In the genomic region with DNA sequence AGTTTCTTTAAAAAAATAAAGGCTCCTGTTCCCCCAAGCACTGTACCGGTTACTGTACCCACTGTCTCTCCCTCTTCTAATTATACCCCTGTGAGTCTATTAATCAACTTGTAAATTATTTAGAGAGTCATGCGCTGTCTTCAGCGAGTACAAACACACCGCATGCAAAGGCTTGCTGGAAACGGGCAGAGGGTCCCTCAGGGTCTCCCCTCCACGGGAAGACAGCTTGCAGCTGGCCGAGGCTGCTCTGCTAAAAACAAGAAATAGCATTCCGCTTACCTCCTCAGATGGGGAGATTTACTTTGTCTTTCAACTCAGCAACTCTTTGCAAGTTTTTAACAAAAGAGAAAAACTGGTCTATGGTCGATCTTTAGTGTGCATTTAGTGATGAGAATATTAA, we compare ENCODE assay signal across 16 cellular contexts.
"Had no signal": no experiment of that assay in that cellular context is flagged by ENCODE, and none has a peak within 500 bp of the region (broad histone marks: within the 10 kb centered on the region; RNA-seq: fewer than 3 reads in every experiment).

No MANE protein-coding gene starts in this region.

- H3K4me3 Mint-ChIP-seq: activated naive CD4-positive, alpha-beta T cell treated with anti-CD3 and anti-CD28 coated beads, Interleukin-2, amount 10 ng/mL, durations not matched to agents 7 days and 5 days; activated naive CD8-positive, alpha-beta T cell treated with anti-CD3 and anti-CD28 coated beads, Interleukin-2, amount 10 ng/mL, durations not matched to agents 7 days and 5 days; neural crest cell had no signal

- H3K27ac Mint-ChIP-seq: activated naive CD4-positive, alpha-beta T cell treated with anti-CD3 and anti-CD28 coated beads, Interleukin-2, amount 10 ng/mL, durations not matched to agents 7 days and 5 days; activated naive CD8-positive, alpha-beta T cell treated with anti-CD3 and anti-CD28 coated beads, Interleukin-2, amount 10 ng/mL, durations not matched to agents 7 days and 5 days had no signal

- H3K36me3 Mint-ChIP-seq: activated naive CD4-positive, alpha-beta T cell treated with anti-CD3 and anti-CD28 coated beads, Interleukin-2, amount 10 ng/mL, durations not matched to agents 7 days and 5 days; activated naive CD8-positive, alpha-beta T cell treated with anti-CD3 and anti-CD28 coated beads, Interleukin-2, amount 10 ng/mL, durations not matched to agents 7 days and 5 days had no signal

- DNase-seq: activated CD4-positive, alpha-beta T cell treated with anti-CD3 and anti-CD28 coated beads for 4 hours; activated CD4-positive, alpha-beta T cell treated with anti-CD3 and anti-CD28 coated beads, Interleukin-2, amount 50 U/mL, for 4 hours; activated gamma-delta T cell; activated naive CD4-positive, alpha-beta T cell treated with anti-CD3 and anti-CD28 coated beads, Interleukin-2, amount 10 ng/mL, durations not matched to agents 7 days and 5 days; activated naive CD8-positive, alpha-beta T cell treated with anti-CD3 and anti-CD28 coated beads, Interleukin-2, amount 10 ng/mL, durations not matched to agents 7 days and 5 days; activated T-cell treated with anti-CD3 and anti-CD28 coated beads, Interleukin-2, amount 50 U/mL, for 1 hour; dorsolateral prefrontal cortex; effector memory CD4-positive, alpha-beta T cell; hippocampal formation; left lung; nucleus accumbens; right cardiac atrium; spleen; stimulated activated naive CD4-positive, alpha-beta T cell had no signal

- H3K9me3 Mint-ChIP-seq: activated naive CD4-positive, alpha-beta T cell treated with anti-CD3 and anti-CD28 coated beads, Interleukin-2, amount 10 ng/mL, durations not matched to agents 7 days and 5 days; activated naive CD8-positive, alpha-beta T cell treated with anti-CD3 and anti-CD28 coated beads, Interleukin-2, amount 10 ng/mL, durations not matched to agents 7 days and 5 days; neural crest cell had no signal

- ATAC-seq: gastroesophageal sphincter, right cardiac atrium had no signal
